1 cellular context compared by ENCODE assay signal in genomic region chr3:149472393-149472792, GRCh38.
TF ChIP-seq lines count a peak whose summit lies in the region.

No MANE protein-coding gene starts in this region.

TF ChIP-seq in GM23338, 12 proteins besides CTCF, POLR2A, EP300 and RAD21 (continued from another document):
- no peak for TF ChIP-seq ZNF462 (CRISPR knock-in tag; IDR thresholded peaks at IDR 0.05)
- TF ChIP-seq EZH2phosphoT487 (IDR thresholded peaks at IDR 0.05; ENCODE audit: unreplicated experiment): no peak
- no peak for TF ChIP-seq ZNF114 (CRISPR knock-in tag; IDR thresholded peaks at IDR 0.05)
- no peak for TF ChIP-seq JUNB (IDR thresholded peaks at IDR 0.05; ENCODE audit: unreplicated experiment)
